ENCODE assay signal across 16 cellular contexts in the genomic region with DNA sequence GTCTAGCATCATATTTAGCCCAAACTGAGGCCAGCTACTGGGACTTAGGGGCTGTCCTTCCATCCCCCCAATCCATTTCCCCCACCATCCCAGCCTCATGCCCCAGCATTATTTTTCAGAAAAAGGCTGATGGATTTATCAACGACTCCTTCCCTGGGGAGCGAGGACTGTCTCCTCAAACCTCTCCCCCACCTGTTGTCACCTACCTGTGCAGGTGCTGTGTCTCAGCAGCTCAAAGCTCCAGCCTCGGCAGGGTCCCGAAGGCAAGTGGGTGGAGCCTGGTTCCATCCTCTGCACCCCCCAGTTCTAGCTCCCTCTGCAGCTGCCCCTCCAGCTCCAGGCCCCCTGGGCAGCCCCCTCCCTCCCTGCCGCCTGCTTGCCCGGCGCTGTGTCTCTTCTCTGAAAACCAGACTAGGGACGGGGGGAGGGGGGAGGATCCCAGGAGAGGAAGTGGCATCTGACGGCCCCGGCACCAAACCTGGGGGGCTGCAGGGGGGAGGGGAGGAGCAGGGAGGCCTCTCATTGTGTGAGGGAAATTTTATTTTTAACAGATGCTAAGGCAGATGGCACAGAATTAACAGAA.
DNase-seq lines count a peak whose midpoint lies in the region; ATAC-seq and TF ChIP-seq lines count a peak whose summit lies in the region.
"Had no signal": no experiment of that assay in that cellular context is flagged by ENCODE, and none has a peak within 500 bp of the region (broad histone marks: within the 10 kb centered on the region; RNA-seq: fewer than 3 reads in every experiment).

No MANE protein-coding gene starts in this region.

- H3K9me3 ChIP-seq in SK-N-SH (no peaks in the 10 kb centered on the region), endodermal cell (ENCODE audit: control insufficient read depth, low read length) (no peaks in the 10 kb centered on the region)

- H3K4me3 ChIP-seq in SK-N-SH (ENCODE audit: low read depth in 2 of 2, low read length in 1 of 2) (peak overlapping the region in 1 of 2 experiments; percentile 17; a peak in 1 of 4 replicates), endodermal cell (ENCODE audit: low read length) (no peak overlapping the region)

- ATAC-seq in SK-N-SH treated with all-trans-retinoic acid at 6 μM for 48 hours: no peak
- ATAC-seq in activated CD8-positive, alpha-beta T cell treated with anti-CD3 and anti-CD28 coated beads for 36 hours: no peak
- ATAC-seq in GM21381 (IDR thresholded peaks at IDR 0.05; ENCODE audit: unreplicated experiment): no peak

- peaks cover 48% of the 10 kb centered on the region; the same call in 1 of the 2 replicates for H3K27me3 ChIP-seq in SK-N-SH (ENCODE audit: insufficient read depth)
- peaks cover 96% of the 10 kb centered on the region for H3K27me3 ChIP-seq in endodermal cell (ENCODE audit: control insufficient read depth, insufficient read depth, low read length, poor library complexity, severe bottlenecking)

- no peak for TF ChIP-seq EP300 in SK-N-SH (IDR thresholded peaks at IDR 0.05; ENCODE audit: borderline replicate concordance in 1 of 2, low read depth in 1 of 2, low read length in 1 of 2)

- no peak overlapping the region for H2AFZ ChIP-seq in SK-N-SH (ENCODE audit: low read depth)

- no peak for TF ChIP-seq CTCF in SK-N-SH (IDR thresholded peaks at IDR 0.05)
- TF ChIP-seq CTCF in endodermal cell (conservative IDR thresholded peaks at IDR 0.05): no peak
- TF ChIP-seq CTCF in activated CD8-positive, alpha-beta T cell treated with anti-CD3 and anti-CD28 coated beads for 36 hours (IDR thresholded peaks at IDR 0.05): no peak

- 11% methylated on average over 7 of the region's 10 CpGs for WGBS in SK-N-SH (ENCODE audit: low lambda C conversion rate)
- WGBS in endodermal cell (ENCODE audit: insufficient coverage in 1 of 2, insufficient read length in 1 of 2), 2 experiments: 15% methylated on average over 9 of the region's 10 CpGs; no CpG with 5 or more reads in 1 of the 2 experiments

- H3K4me2 ChIP-seq in SK-N-SH: no peak overlapping the region

- H3K36me3 Mint-ChIP-seq in endodermal cell (ENCODE audit: low read depth): no peaks in the 10 kb centered on the region
- no peaks in the 10 kb centered on the region for H3K36me3 Mint-ChIP-seq in activated CD8-positive, alpha-beta T cell treated with anti-CD3 and anti-CD28 coated beads for 36 hours (ENCODE audit: low read depth)
- H3K36me3 Mint-ChIP-seq: CD4-positive, alpha-beta memory T cell had no signal

- CTCF ChIA-PET in SK-N-SH (lab: Yijun Ruan, JAX): interaction anchor here (1.0 to 2.8 kb wide), 8 partner anchors 10 to 121 kb away, joined by 3 to 8 read pairs (median 6); no protein-coding TSS in a partner anchor
- CTCF ChIA-PET in activated CD8-positive, alpha-beta T cell treated with anti-CD3 and anti-CD28 coated beads for 36 hours (lab: Charles Lee): interaction anchor here (1.2 to 2.0 kb wide), 2 partner anchors 12 to 60 kb away, joined by 4 to 9 read pairs; no protein-coding TSS in a partner anchor

- H3K9me2 ChIP-seq in SK-N-SH: no peaks in the 10 kb centered on the region

- peak overlapping the region in 1 of 2 experiments; percentile 68; a peak in 2 of 4 replicates for H3K27ac ChIP-seq in SK-N-SH (ENCODE audit: low read depth in 2 of 2, low read length in 1 of 2)
- H3K27ac ChIP-seq in endodermal cell (ENCODE audit: low read depth, low read length): no peak overlapping the region

- no peaks in the 10 kb centered on the region for H3K9me3 Mint-ChIP-seq in endodermal cell
- H3K9me3 Mint-ChIP-seq in activated CD8-positive, alpha-beta T cell treated with anti-CD3 and anti-CD28 coated beads for 36 hours: no peaks in the 10 kb centered on the region

- POLR2A ChIA-PET in SK-N-SH (lab: Yijun Ruan, JAX): interaction anchor here (0.5 to 1.0 kb wide), 4 partner anchors 29 to 1010 kb away, joined by 3 to 5 read pairs (median 3); no protein-coding TSS in a partner anchor
- POLR2A ChIA-PET in activated CD8-positive, alpha-beta T cell treated with anti-CD3 and anti-CD28 coated beads for 36 hours (lab: Charles Lee): no interaction called here

- no peak overlapping the region for H3K27ac Mint-ChIP-seq in endodermal cell
- H3K27ac Mint-ChIP-seq in activated CD8-positive, alpha-beta T cell treated with anti-CD3 and anti-CD28 coated beads for 36 hours: no peak overlapping the region
- H3K27ac Mint-ChIP-seq: CD4-positive, alpha-beta memory T cell had no signal

- H3K36me3 ChIP-seq in SK-N-SH (replicated peaks in 1 of 2; ENCODE audit: control insufficient read depth in 1 of 2, insufficient read depth in 2 of 2, low read length in 1 of 2) (no peaks in the 10 kb centered on the region), endodermal cell (ENCODE audit: control insufficient read depth, insufficient read depth, low read length) (no peaks in the 10 kb centered on the region)

- peaks cover 98% of the 10 kb centered on the region for H3K27me3 Mint-ChIP-seq in endodermal cell (ENCODE audit: insufficient read depth)
- peaks cover 80% of the 10 kb centered on the region for H3K27me3 Mint-ChIP-seq in activated CD8-positive, alpha-beta T cell treated with anti-CD3 and anti-CD28 coated beads for 36 hours

- H3K9ac ChIP-seq in SK-N-SH (no peak overlapping the region), endodermal cell (ENCODE audit: extremely low read depth, low read length, poor library complexity, severe bottlenecking) (no peak overlapping the region)

- DNase-seq in SK-N-SH: peak; percentile 76
- peak; percentile 59 for DNase-seq in NCI-H2171 (lab: John Stamatoyannopoulos, UW)
- no peak for DNase-seq in endodermal cell
- DNase-seq in activated CD8-positive, alpha-beta T cell treated with anti-CD3 and anti-CD28 coated beads for 36 hours: no peak
- DNase-seq in AG08396 (ENCODE audit: low spot score): no peak
- DNase-seq in NCI-H82 (lab: John Stamatoyannopoulos, UW): no peak
- DNase-seq: CD4-positive, alpha-beta memory T cell; DMS79 treated with DMSO at 0.1 percent for 48 hours; GDM1; IMR-90; Kasumi-1; NCI-H2029 treated with DMSO at 0.1 percent for 48 hours; SIG-M5; SW 1271 had no signal

- peaks cover 19% of the 10 kb centered on the region for H3K4me1 Mint-ChIP-seq in endodermal cell
- no peaks in the 10 kb centered on the region for H3K4me1 Mint-ChIP-seq in activated CD8-positive, alpha-beta T cell treated with anti-CD3 and anti-CD28 coated beads for 36 hours (ENCODE audit: low read depth)

- peaks cover 3% of the 10 kb centered on the region; the same call in 1 of the 2 replicates for H4K20me1 ChIP-seq in SK-N-SH (ENCODE audit: insufficient read depth)

- TF ChIP-seq RAD21 in SK-N-SH (IDR thresholded peaks at IDR 0.05; ENCODE audit: low read length): no peak

- H3K79me2 ChIP-seq in SK-N-SH (ENCODE audit: insufficient read depth): no peaks in the 10 kb centered on the region

- H3K4me3 Mint-ChIP-seq in endodermal cell: peak overlapping the region; percentile 18
- H3K4me3 Mint-ChIP-seq in activated CD8-positive, alpha-beta T cell treated with anti-CD3 and anti-CD28 coated beads for 36 hours: no peak overlapping the region
- H3K4me3 Mint-ChIP-seq: CD4-positive, alpha-beta memory T cell had no signal

- peaks cover 0 to 43% of the 10 kb centered on the region in 2 experiments; a peak in 2 of 4 replicates for H3K4me1 ChIP-seq in SK-N-SH (ENCODE audit: control insufficient read depth in 1 of 2, insufficient read depth in 2 of 2, low read depth in 1 of 2, low read length in 1 of 2)
- peaks cover 12% of the 10 kb centered on the region for H3K4me1 ChIP-seq in endodermal cell (ENCODE audit: control insufficient read depth, insufficient read depth, low read length)

- intact Hi-C loops in activated CD8-positive, alpha-beta T cell treated with anti-CD3 and anti-CD28 coated beads for 36 hours (cut with micrococcal nuclease): no loop called here

- H3F3A ChIP-seq in SK-N-SH (replicated peaks; ENCODE audit: insufficient read depth): no peaks in the 10 kb centered on the region

TF ChIP-seq in SK-N-SH, 30 proteins besides CTCF, POLR2A, EP300 and RAD21:
- TF ChIP-seq, protein P1, sequence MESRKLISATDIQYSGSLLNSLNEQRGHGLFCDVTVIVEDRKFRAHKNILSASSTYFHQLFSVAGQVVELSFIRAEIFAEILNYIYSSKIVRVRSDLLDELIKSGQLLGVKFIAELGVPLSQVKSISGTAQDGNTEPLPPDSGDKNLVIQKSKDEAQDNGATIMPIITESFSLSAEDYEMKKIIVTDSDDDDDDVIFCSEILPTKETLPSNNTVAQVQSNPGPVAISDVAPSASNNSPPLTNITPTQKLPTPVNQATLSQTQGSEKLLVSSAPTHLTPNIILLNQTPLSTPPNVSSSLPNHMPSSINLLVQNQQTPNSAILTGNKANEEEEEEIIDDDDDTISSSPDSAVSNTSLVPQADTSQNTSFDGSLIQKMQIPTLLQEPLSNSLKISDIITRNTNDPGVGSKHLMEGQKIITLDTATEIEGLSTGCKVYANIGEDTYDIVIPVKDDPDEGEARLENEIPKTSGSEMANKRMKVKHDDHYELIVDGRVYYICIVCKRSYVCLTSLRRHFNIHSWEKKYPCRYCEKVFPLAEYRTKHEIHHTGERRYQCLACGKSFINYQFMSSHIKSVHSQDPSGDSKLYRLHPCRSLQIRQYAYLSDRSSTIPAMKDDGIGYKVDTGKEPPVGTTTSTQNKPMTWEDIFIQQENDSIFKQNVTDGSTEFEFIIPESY (IDR thresholded peaks at IDR 0.05; ENCODE audit: borderline replicate concordance, low read depth): no peak
- TF ChIP-seq CHD2 (IDR thresholded peaks at IDR 0.05; ENCODE audit: low read length, partially characterized antibody) (peak; percentile 22), RFX5 (IDR thresholded peaks at IDR 0.05; ENCODE audit: low read length) (no peak)

TF ChIP-seq in SK-N-SH treated with all-trans-retinoic acid at 6 μM for 48 hours, 23 proteins besides CTCF, POLR2A, EP300 and RAD21:
- TF ChIP-seq SNAI2 (CRISPR knock-in tag; IDR thresholded peaks at IDR 0.05) (no peak), OSR1 (CRISPR knock-in tag; IDR thresholded peaks at IDR 0.05) (no peak), BACH2 (CRISPR knock-in tag; IDR thresholded peaks at IDR 0.05; ENCODE audit: borderline replicate concordance) (no peak), ESRRG (CRISPR knock-in tag; IDR thresholded peaks at IDR 0.05) (no peak), PPARA (CRISPR knock-in tag; IDR thresholded peaks at IDR 0.05; ENCODE audit: borderline replicate concordance) (no peak), ZC3H10 (CRISPR knock-in tag; IDR thresholded peaks at IDR 0.05) (no peak), TCF4 (CRISPR knock-in tag; IDR thresholded peaks at IDR 0.05; ENCODE audit: borderline replicate concordance) (no peak)

Comparison
In these comparisons a context has a peak if more than half of its experiments do, and no peak if none do; other contexts are left out.
1. DNase-seq: peak in SK-N-SH (single experiment) and NCI-H2171 (single experiment); none in endodermal cell (single experiment), activated CD8-positive, alpha-beta T cell treated with anti-CD3 and anti-CD28 coated beads for 36 hours (single experiment), AG08396 (single experiment) and NCI-H82 (single experiment).